Comparison of ENCODE assay signal across 8 cellular contexts in the genomic region with DNA sequence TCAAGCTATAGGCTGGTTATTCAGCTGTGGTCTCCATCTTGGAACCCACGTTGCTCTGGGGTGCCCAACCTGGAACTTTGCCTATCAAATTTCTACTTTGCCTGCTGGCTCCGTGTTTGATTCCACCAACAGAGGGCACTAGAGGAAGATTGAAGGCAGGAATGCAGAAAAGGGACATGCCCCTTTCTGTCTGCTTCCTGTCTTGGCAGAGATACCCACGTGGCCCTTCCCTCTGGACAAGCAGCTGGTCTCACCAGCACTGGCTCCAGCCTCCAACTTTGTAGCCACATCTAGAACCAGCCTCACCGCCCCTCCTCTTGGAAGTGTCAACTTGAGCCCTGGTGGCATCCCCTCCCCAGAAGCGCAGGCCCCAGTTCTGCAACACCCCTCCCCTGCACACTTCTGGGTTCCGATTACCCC. TPM values are rescaled to one million over a fixed set of nuclear protein-coding genes. Genes with fewer than 3 reads are reported as not detected.
A peak's percentile ranks its signal among the peaks of the same experiment; 100 is the strongest.
DNase-seq lines count a peak whose midpoint lies in the region; ATAC-seq and TF ChIP-seq lines count a peak whose summit lies in the region.

No MANE protein-coding gene starts in this region.

- no peaks in the 10 kb centered on the region for H3K27me3 ChIP-seq in lower lobe of right lung (ENCODE audit: low read depth)

- DNase-seq in NCI-H2081 treated with DMSO at 0.1 percent for 48 hours (lab: John Stamatoyannopoulos, UW) (peak; percentile 2), lower lobe of right lung (peak; percentile 53), GM19238 (ENCODE audit: insufficient read length, low spot score) (no peak)
- peak; percentile 34 for DNase-seq in central memory CD4-positive, alpha-beta T cell
- DNase-seq in stimulated activated CD8-positive, alpha-beta memory T cell treated with anti-CD3 and anti-CD28 coated beads, Interleukin-7, amount 100 ng/mL, for 4 hours (ENCODE audit: low read depth in 2 of 2), result peak; percentile 28 to 31

- H3K9me3 ChIP-seq in lower lobe of right lung, result no peaks in the 10 kb centered on the region

- TF ChIP-seq CTCF in GM12875 (IDR thresholded peaks at IDR 0.05; ENCODE audit: borderline replicate concordance, insufficient read depth, low read depth, low read length) (peak; percentile 44; the same call in 1 of the 2 replicates), VCaP (conservative IDR thresholded peaks at IDR 0.05) (peak; percentile 61), lower lobe of right lung (IDR thresholded peaks at IDR 0.05) (peak; percentile 53)

- no peak overlapping the region for H3K4me3 ChIP-seq in GM12875 (ENCODE audit: low read depth, low read length)
- no peak overlapping the region for H3K4me3 ChIP-seq in lower lobe of right lung

- H3K4me1 ChIP-seq in lower lobe of right lung, result no peaks in the 10 kb centered on the region

- H3K27ac ChIP-seq in VCaP (no peak overlapping the region), lower lobe of right lung (no peak overlapping the region)

- ATAC-seq in lower lobe of right lung, result peak; percentile 67 to 84
- ATAC-seq in HG03439 (IDR thresholded peaks at IDR 0.05; ENCODE audit: unreplicated experiment), result no peak

- intact Hi-C loops in lower lobe of right lung (cut with DNase I), result no loop called here

- H3K36me3 ChIP-seq in lower lobe of right lung, result no peaks in the 10 kb centered on the region

RNA-seq across cellular contexts. Expression of gene ZNF438, which starts 52.1 kb away (rescaled TPM):
- 15.2 TPM for total RNA-seq in lower lobe of right lung
